12 cellular contexts compared by ENCODE assay signal in the genomic region with DNA sequence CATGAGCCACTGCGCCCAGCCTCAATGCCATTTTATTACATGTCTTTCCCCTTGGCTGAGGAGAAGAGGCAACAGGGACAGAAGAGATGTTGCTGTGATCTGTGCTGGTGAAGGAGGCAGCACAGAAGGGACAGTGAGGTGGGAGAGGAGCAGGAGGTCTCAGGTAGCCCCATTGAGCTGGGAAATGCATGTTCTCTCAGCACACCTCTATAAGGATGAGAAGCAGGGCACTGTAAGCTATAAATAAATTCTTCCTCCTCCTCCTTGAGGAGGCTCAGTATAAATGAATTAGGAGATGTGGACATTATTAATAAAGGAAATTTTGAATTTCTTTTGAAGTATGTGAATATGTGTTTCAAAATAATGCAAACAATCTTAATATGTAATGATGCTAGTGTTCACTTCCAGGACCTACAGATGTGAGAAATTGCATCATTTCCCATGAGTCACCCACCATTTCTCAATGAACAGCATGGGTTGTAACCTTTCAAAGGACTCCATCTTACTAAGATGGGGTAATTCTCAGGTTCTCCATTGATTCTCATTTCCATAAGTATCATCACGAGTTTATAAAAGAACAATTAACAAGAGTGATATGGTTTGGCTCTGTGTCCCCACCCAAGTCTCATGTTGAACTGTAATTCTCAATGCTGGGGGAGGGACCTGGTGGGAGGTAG.
DNase-seq lines count a peak whose midpoint lies in the region; ATAC-seq and TF ChIP-seq lines count a peak whose summit lies in the region.
"Had no signal": no experiment of that assay in that cellular context is flagged by ENCODE, and none has a peak within 500 bp of the region (broad histone marks: within the 10 kb centered on the region; RNA-seq: fewer than 3 reads in every experiment).

No MANE protein-coding gene starts in this region.

- ATAC-seq in activated CD8-positive, alpha-beta T cell treated with anti-CD3 and anti-CD28 coated beads for 36 hours: peak; percentile 92
- ATAC-seq in GM21360 (IDR thresholded peaks at IDR 0.05; ENCODE audit: unreplicated experiment): no peak

- no peak overlapping the region for H3K4me3 ChIP-seq in foreskin fibroblast (ENCODE audit: low read depth in 1 of 2, low read length in 2 of 2)
- H3K4me3 ChIP-seq: ascending aorta had no signal

- POLR2A ChIA-PET in activated CD8-positive, alpha-beta T cell treated with anti-CD3 and anti-CD28 coated beads for 36 hours (lab: Charles Lee): no interaction called here

- intact Hi-C loops in activated CD8-positive, alpha-beta T cell treated with anti-CD3 and anti-CD28 coated beads for 36 hours (cut with micrococcal nuclease): no loop called here

- H3K4me3 Mint-ChIP-seq in activated CD8-positive, alpha-beta T cell treated with anti-CD3 and anti-CD28 coated beads for 36 hours: no peak overlapping the region
- no peak overlapping the region for H3K4me3 Mint-ChIP-seq in T-helper 2 cell treated with Interferon-gamma antibody and Interleukin-4, amounts not matched to agents 5 μg/mL and 100 μg/mL, for 36 hours

- peaks cover 25% of the 10 kb centered on the region for H3K4me1 Mint-ChIP-seq in activated CD8-positive, alpha-beta T cell treated with anti-CD3 and anti-CD28 coated beads for 36 hours (ENCODE audit: low read depth)
- peaks cover 7% of the 10 kb centered on the region for H3K4me1 Mint-ChIP-seq in T-helper 2 cell treated with Interferon-gamma antibody and Interleukin-4, amounts not matched to agents 5 μg/mL and 100 μg/mL, for 36 hours (ENCODE audit: low read depth)

- CTCF ChIA-PET in activated CD8-positive, alpha-beta T cell treated with anti-CD3 and anti-CD28 coated beads for 36 hours (lab: Charles Lee): interaction anchor here (0.8 kb wide), 1 partner anchor 306 kb away, joined by 3 read pairs; no protein-coding TSS in a partner anchor

- H3K36me3 Mint-ChIP-seq in activated CD8-positive, alpha-beta T cell treated with anti-CD3 and anti-CD28 coated beads for 36 hours (ENCODE audit: low read depth): peaks cover 55% of the 10 kb centered on the region
- peaks cover 6% of the 10 kb centered on the region for H3K36me3 Mint-ChIP-seq in T-helper 2 cell treated with Interferon-gamma antibody and Interleukin-4, amounts not matched to agents 5 μg/mL and 100 μg/mL, for 36 hours (ENCODE audit: low read depth)

- no peak for TF ChIP-seq CTCF in activated CD8-positive, alpha-beta T cell treated with anti-CD3 and anti-CD28 coated beads for 36 hours (IDR thresholded peaks at IDR 0.05)
- TF ChIP-seq CTCF in foreskin fibroblast (IDR thresholded peaks at IDR 0.05; ENCODE audit: low read depth, low read length): no peak

- H3K27ac Mint-ChIP-seq in activated CD8-positive, alpha-beta T cell treated with anti-CD3 and anti-CD28 coated beads for 36 hours: peak overlapping the region; percentile 88
- H3K27ac Mint-ChIP-seq in T-helper 2 cell treated with Interferon-gamma antibody and Interleukin-4, amounts not matched to agents 5 μg/mL and 100 μg/mL, for 36 hours: no peak overlapping the region

- H3K27me3 Mint-ChIP-seq in activated CD8-positive, alpha-beta T cell treated with anti-CD3 and anti-CD28 coated beads for 36 hours: no peaks in the 10 kb centered on the region
- no peaks in the 10 kb centered on the region for H3K27me3 Mint-ChIP-seq in T-helper 2 cell treated with Interferon-gamma antibody and Interleukin-4, amounts not matched to agents 5 μg/mL and 100 μg/mL, for 36 hours (ENCODE audit: low read depth)

- H3K9me3 Mint-ChIP-seq in activated CD8-positive, alpha-beta T cell treated with anti-CD3 and anti-CD28 coated beads for 36 hours: peaks cover 15% of the 10 kb centered on the region
- no peaks in the 10 kb centered on the region for H3K9me3 Mint-ChIP-seq in T-helper 2 cell treated with Interferon-gamma antibody and Interleukin-4, amounts not matched to agents 5 μg/mL and 100 μg/mL, for 36 hours

- DNase-seq in AG20443 (ENCODE audit: low spot score) (peak; percentile 32), HS-5 (ENCODE audit: low read depth) (peak; percentile 68), foreskin fibroblast (peak; percentile 84 to 85), LoVo (ENCODE audit: low spot score) (no peak), anterior cingulate cortex (lab: John Stamatoyannopoulos, UW) (no peak)
- peak; percentile 42 for DNase-seq in activated CD8-positive, alpha-beta T cell treated with anti-CD3 and anti-CD28 coated beads for 36 hours
- no peak for DNase-seq in T-helper 2 cell treated with Interferon-gamma antibody and Interleukin-4, amounts not matched to agents 5 μg/mL and 100 μg/mL, for 36 hours (ENCODE audit: low spot score)
- DNase-seq: DMS79; NCI-H82; stimulated activated CD4-positive, alpha-beta T cell treated with anti-CD3 and anti-CD28 coated beads, Interleukin-4, amount 100 ng/mL, for 1 hour had no signal

Comparison
In these comparisons a context has a peak if more than half of its experiments do, and no peak if none do; other contexts are left out.
1. DNase-seq: peak in AG20443 (single experiment), HS-5 (single experiment), activated CD8-positive, alpha-beta T cell treated with anti-CD3 and anti-CD28 coated beads for 36 hours (single experiment) and foreskin fibroblast (2 of 2); none in T-helper 2 cell treated with Interferon-gamma antibody and Interleukin-4, amounts not matched to agents 5 μg/mL and 100 μg/mL, for 36 hours (single experiment), LoVo (single experiment) and anterior cingulate cortex (0 of 58).